1 cellular context compared by ENCODE assay signal in genomic region chr10:90920986-90921643, GRCh38.
TF ChIP-seq lines count a peak whose summit lies in the region.

ANKRD1 (minus strand) TSS chr10:90921087; CDS start chr10:90921027, 60 bp downstream.

TF ChIP-seq in HepG2, 621 proteins besides CTCF, POLR2A, EP300 and RAD21 (continued from another document and continues in another):
- TF ChIP-seq GRHL1 (CRISPR knock-in tag; conservative IDR thresholded peaks at IDR 0.05) (no peak), ARID5B (CRISPR knock-in tag; IDR thresholded peaks at IDR 0.05) (peak; percentile 97), RFXAP (CRISPR knock-in tag; IDR thresholded peaks at IDR 0.05; ENCODE audit: borderline replicate concordance) (no peak), TMF1 (CRISPR knock-in tag; IDR thresholded peaks at IDR 0.05; ENCODE audit: low read depth) (no peak), SKIL (CRISPR knock-in tag; IDR thresholded peaks at IDR 0.05; ENCODE audit: borderline replicate concordance) (peak; percentile 31; the same call in 1 of the 2 replicates), MXD1 (CRISPR knock-in tag; IDR thresholded peaks at IDR 0.05) (no peak), GABPA (IDR thresholded peaks at IDR 0.05; ENCODE audit: low read depth, low read length) (no peak), GABPA (CRISPR knock-in tag; IDR thresholded peaks at IDR 0.05; ENCODE audit: low read depth) (no peak), TOPORS (CRISPR knock-in tag; IDR thresholded peaks at IDR 0.05) (no peak), ZNF460 (CRISPR knock-in tag; IDR thresholded peaks at IDR 0.05; ENCODE audit: borderline replicate concordance) (no peak), ZSCAN9 (CRISPR knock-in tag; IDR thresholded peaks at IDR 0.05; ENCODE audit: borderline replicate concordance) (no peak), MIXL1 (CRISPR knock-in tag; IDR thresholded peaks at IDR 0.05) (peak; percentile 85; the same call in 1 of the 2 replicates), HOXA3 (CRISPR knock-in tag; IDR thresholded peaks at IDR 0.05) (peak; percentile 66; the same call in 1 of the 2 replicates), DDIT3 (CRISPR knock-in tag; IDR thresholded peaks at IDR 0.05) (no peak), RERE (CRISPR knock-in tag; IDR thresholded peaks at IDR 0.05; ENCODE audit: low read depth) (peak; percentile 71; the same call in 1 of the 2 replicates), ATF2 (CRISPR knock-in tag; IDR thresholded peaks at IDR 0.05) (peak; percentile 100), RXRB (CRISPR knock-in tag; IDR thresholded peaks at IDR 0.05; ENCODE audit: borderline replicate concordance) (peak; percentile 70), HIC2 (CRISPR knock-in tag; IDR thresholded peaks at IDR 0.05; ENCODE audit: low read depth) (peak; percentile 49; the same call in 1 of the 2 replicates), ZMYM2 (CRISPR knock-in tag; IDR thresholded peaks at IDR 0.05) (peak; percentile 46; the same call in 1 of the 2 replicates), ZFP90 (CRISPR knock-in tag; IDR thresholded peaks at IDR 0.05; ENCODE audit: borderline replicate concordance) (0 out of 2 replicates have a peak, but pooled peaks have one; percentile 18), ZBTB33 (CRISPR knock-in tag; IDR thresholded peaks at IDR 0.05) (peak; percentile 54; the same call in 1 of the 2 replicates), ZNF274 (CRISPR knock-in tag; IDR thresholded peaks at IDR 0.05) (no peak), SIX1 (CRISPR knock-in tag; IDR thresholded peaks at IDR 0.05; ENCODE audit: borderline replicate concordance) (peak; percentile 79; the same call in 1 of the 2 replicates), NFKBIZ (CRISPR knock-in tag; IDR thresholded peaks at IDR 0.05) (0 out of 2 replicates have a peak, but pooled peaks have one; percentile 39), IRF2 (CRISPR knock-in tag; IDR thresholded peaks at IDR 0.05) (peak; percentile 91), SP5 (CRISPR knock-in tag; IDR thresholded peaks at IDR 0.05; ENCODE audit: borderline replicate concordance, low read depth) (no peak), MAF1 (CRISPR knock-in tag; IDR thresholded peaks at IDR 0.05; ENCODE audit: borderline replicate concordance) (no peak), YEATS4 (CRISPR knock-in tag; IDR thresholded peaks at IDR 0.05; ENCODE audit: borderline replicate concordance) (no peak), ZBTB25 (CRISPR knock-in tag; IDR thresholded peaks at IDR 0.05) (peak; percentile 47; the same call in 1 of the 2 replicates), ZNF761 (CRISPR knock-in tag; conservative IDR thresholded peaks at IDR 0.05) (peak; percentile 49; the same call in 1 of the 2 replicates), MIER3 (CRISPR knock-in tag; IDR thresholded peaks at IDR 0.05; ENCODE audit: borderline replicate concordance) (peak; percentile 88)
